In the genomic region with DNA sequence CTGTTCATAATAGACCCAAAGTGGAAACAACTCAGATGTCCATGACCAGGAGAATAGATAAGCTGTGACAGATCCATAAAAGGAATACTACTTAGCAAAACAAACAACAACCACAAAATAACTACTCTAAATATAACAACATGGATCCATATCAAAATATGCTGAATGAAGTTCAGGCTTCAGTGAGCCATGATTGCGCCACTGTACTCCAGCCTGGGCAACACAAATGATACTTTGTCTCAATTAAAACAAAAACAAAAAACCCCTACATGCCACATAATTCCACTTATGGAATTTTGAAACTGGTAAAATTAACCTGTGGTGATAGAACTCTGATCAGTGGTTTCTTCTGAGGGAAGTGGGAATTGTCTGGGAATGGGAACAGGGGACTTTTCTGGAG, we compare ENCODE assay signal across 20 cellular contexts. TPM values are rescaled to one million over a fixed set of nuclear protein-coding genes. Genes with fewer than 3 reads are reported as not detected.
"Had no signal": no experiment of that assay in that cellular context is flagged by ENCODE, and none has a peak within 500 bp of the region (broad histone marks: within the 10 kb centered on the region; RNA-seq: fewer than 3 reads in every experiment).

No MANE protein-coding gene starts in this region.

- H3K9ac ChIP-seq: SK-N-SH had no signal

- DNase-seq: KBM-7, NCI-H1092, NCI-H1105 treated with DMSO at 0.1 percent for 48 hours, NCI-H1417 treated with DMSO at 0.1 percent for 48 hours, NCI-H146, NCI-H1694 treated with DMSO at 0.1 percent for 48 hours, NCI-H1930, NCI-H2081, NCI-H2107, NCI-H2227 treated with DMSO at 0.1 percent for 48 hours, NCI-H510A, NCI-H524 treated with DMSO at 0.1 percent for 48 hours, NCI-H69, NCI-H774, RPMI8226, SHP77, SK-N-SH, SW 1271 had no signal

- H3K9me3 ChIP-seq: SK-N-SH had no signal

- H3K4me2 ChIP-seq: SK-N-SH had no signal

RNA-seq across cellular contexts. Expression of gene MYO3B, which starts 11.2 kb away (rescaled TPM):
- total RNA-seq: HT-29, MCF 10A had no signal
- polyA plus RNA-seq: SK-N-SH had no signal
